8 cellular contexts compared by ENCODE assay signal in genomic region chr4:8241895-8242696, GRCh38. TPM values are rescaled to one million over a fixed set of nuclear protein-coding genes. Genes with fewer than 3 reads are reported as not detected.
DNase-seq lines count a peak whose midpoint lies in the region; ATAC-seq, FAIRE-seq and TF ChIP-seq lines count a peak whose summit lies in the region.

No MANE protein-coding gene starts in this region.

- H4K20me1 ChIP-seq in HepG2 (ENCODE audit: insufficient read depth, low read length): peaks cover 9% of the 10 kb centered on the region; the same call in 1 of the 2 replicates

- peak; percentile 76 for ATAC-seq in HG02759 (IDR thresholded peaks at IDR 0.05; ENCODE audit: unreplicated experiment)
- peak; percentile 93 for ATAC-seq in activated CD4-positive, alpha-beta T cell treated with anti-CD3 and anti-CD28 coated beads for 36 hours
- ATAC-seq in HepG2: peak; percentile 72
- no peak for ATAC-seq in HG03457 (IDR thresholded peaks at IDR 0.05; ENCODE audit: unreplicated experiment)

- H3K27me3 Mint-ChIP-seq in activated CD4-positive, alpha-beta T cell treated with anti-CD3 and anti-CD28 coated beads for 36 hours: no peaks in the 10 kb centered on the region

- BruUV-seq in HepG2 (replicated peaks; lab: Mats Ljungman, UMichigan): no TSS peak

- H3K9ac ChIP-seq in HepG2 (ENCODE audit: insufficient read depth, low read depth, low read length): no peak overlapping the region

- H3K4me1 Mint-ChIP-seq in activated CD4-positive, alpha-beta T cell treated with anti-CD3 and anti-CD28 coated beads for 36 hours: peaks cover 3% of the 10 kb centered on the region

- peak; percentile 91 for TF ChIP-seq RAD21 in HepG2 (CRISPR knock-in tag; IDR thresholded peaks at IDR 0.05)

- no peaks in the 10 kb centered on the region for H3K9me3 ChIP-seq in HepG2 (ENCODE audit: low read length)

- no peak overlapping the region for H3K27ac ChIP-seq in HepG2 (ENCODE audit: extremely low read length, insufficient read depth, low read length)

- intact Hi-C loops in activated CD4-positive, alpha-beta T cell treated with anti-CD3 and anti-CD28 coated beads for 36 hours (cut with DNase I, micrococcal nuclease): loop anchor here (1.0 to 5.0 kb wide), 6 partner anchors 65 to 677 kb away; partner anchors contain the start of gene CPZ (in 1 of the 2)
- intact Hi-C loops in HepG2 (cut with micrococcal nuclease; ENCODE audit: unreplicated experiment): loop anchor here (1.0 to 5.0 kb wide), 2 partner anchors 50 to 161 kb away; no protein-coding TSS in a partner anchor

- in situ Hi-C loops in HepG2 (cut with HindIII; ENCODE audit: extremely low pct_ligation_motif_present, low pct_unique_long_range_greater_than_20kb): loop anchor here (5.0 kb wide), 1 partner anchor 160 kb away; no protein-coding TSS in a partner anchor

- peak; percentile 18 for FAIRE-seq in HepG2 (lab: Jason Lieb, UNC)

- H3K4me3 ChIP-seq in HepG2 (replicated peaks in 1 of 3; ENCODE audit: insufficient read depth in 1 of 3, low read depth in 2 of 3, low read length in 3 of 3): no peak overlapping the region

- H3K27ac Mint-ChIP-seq in activated CD4-positive, alpha-beta T cell treated with anti-CD3 and anti-CD28 coated beads for 36 hours: no peak overlapping the region

- TF ChIP-seq CTCF in GM12874 (IDR thresholded peaks at IDR 0.05; ENCODE audit: insufficient read depth, low read depth, low read length): peak; percentile 95
- TF ChIP-seq CTCF in HepG2 (CRISPR knock-in tag; IDR thresholded peaks at IDR 0.05): peak; percentile 93

- H3K4me1 ChIP-seq in HepG2 (ENCODE audit: insufficient read depth, low read length): peaks cover 49% of the 10 kb centered on the region

- CTCF ChIA-PET in activated CD4-positive, alpha-beta T cell treated with anti-CD3 and anti-CD28 coated beads for 36 hours (lab: Charles Lee): interaction anchor here (0.6 to 2.1 kb wide), 15 partner anchors 10 to 317 kb away, joined by 3 to 16 read pairs (median 4); partner anchors contain the start of gene HTRA3
- CTCF ChIA-PET in HepG2 (lab: Yijun Ruan, JAX; ENCODE audit: low intra/inter-chr PET ratio, low total read pairs): interaction anchor here (0.8 to 3.7 kb wide), 3 partner anchors 66 to 168 kb away, joined by 4 to 29 read pairs (median 8); no protein-coding TSS in a partner anchor

- H3K9me3 Mint-ChIP-seq in activated CD4-positive, alpha-beta T cell treated with anti-CD3 and anti-CD28 coated beads for 36 hours (ENCODE audit: low read depth): no peaks in the 10 kb centered on the region

- no peak for TF ChIP-seq POLR2A in HepG2 (IDR thresholded peaks at IDR 0.05; ENCODE audit: insufficient read depth in 1 of 2, low read depth in 2 of 2, low read length in 2 of 2)

- no peaks in the 10 kb centered on the region for H3K79me2 ChIP-seq in HepG2 (ENCODE audit: insufficient read depth, low read length)

- peaks cover 4% of the 10 kb centered on the region for H3K36me3 Mint-ChIP-seq in activated CD4-positive, alpha-beta T cell treated with anti-CD3 and anti-CD28 coated beads for 36 hours (ENCODE audit: low read depth)

- H3K4me2 ChIP-seq in HepG2 (ENCODE audit: low read depth, low read length): no peak overlapping the region

- H3K4me3 Mint-ChIP-seq in activated CD4-positive, alpha-beta T cell treated with anti-CD3 and anti-CD28 coated beads for 36 hours: no peak overlapping the region

- no peak overlapping the region for H2AFZ ChIP-seq in HepG2 (ENCODE audit: low read length)

- WGBS in HepG2 (ENCODE audit: low lambda C conversion rate): 61% methylated on average over 10 of the region's 29 CpGs

- peaks cover 10 to 28% of the 10 kb centered on the region in 2 experiments for H3K36me3 ChIP-seq in HepG2 (replicated peaks in 1 of 2; ENCODE audit: control insufficient read depth in 1 of 2, insufficient read depth in 2 of 2, low read length in 2 of 2)

- peak; percentile 6 for DNase-seq in NCI-H2107 treated with DMSO at 0.1 percent for 48 hours (lab: John Stamatoyannopoulos, UW; ENCODE audit: unreplicated experiment)
- peak; percentile 90 for DNase-seq in activated CD4-positive, alpha-beta T cell treated with anti-CD3 and anti-CD28 coated beads for 36 hours
- DNase-seq in cerebellum (ENCODE audit: low spot score): peak; percentile 75
- DNase-seq in HepG2 (ENCODE audit: low spot score): peak; percentile 78
- peak; percentile 87 to 93 for DNase-seq in stimulated activated CD4-positive, alpha-beta T cell treated with anti-CD3 and anti-CD28 coated beads, Interleukin-2, amount 100 ng/mL, for 48 hours

- TF ChIP-seq EP300 in HepG2 (IDR thresholded peaks at IDR 0.05; ENCODE audit: low read depth in 2 of 2, low read length in 2 of 2) (no peak), HepG2 (CRISPR knock-in tag; IDR thresholded peaks at IDR 0.05; ENCODE audit: borderline replicate concordance) (no peak)

- POLR2A ChIA-PET in activated CD4-positive, alpha-beta T cell treated with anti-CD3 and anti-CD28 coated beads for 36 hours (lab: Charles Lee): no interaction called here
- POLR2A ChIA-PET in HepG2 (lab: Yijun Ruan, JAX): interaction anchor here (0.9 to 1.2 kb wide), 2 partner anchors 21 to 169 kb away, joined by 3 read pairs; no protein-coding TSS in a partner anchor

- H3K27me3 ChIP-seq in HepG2 (ENCODE audit: control insufficient read depth in 1 of 2, insufficient read depth in 2 of 2, low read length in 2 of 2): no peaks in the 10 kb centered on the region

TF ChIP-seq in HepG2, 621 proteins besides CTCF, POLR2A, EP300 and RAD21 (continues in another document):
- no peak for TF ChIP-seq TMF1 (CRISPR knock-in tag; IDR thresholded peaks at IDR 0.05; ENCODE audit: low read depth)
- TF ChIP-seq ZZZ3 (CRISPR knock-in tag; IDR thresholded peaks at IDR 0.05; ENCODE audit: borderline replicate concordance): no peak
- TF ChIP-seq KAT8 (CRISPR knock-in tag; IDR thresholded peaks at IDR 0.05): 0 out of 2 replicates have a peak, but pooled peaks have one; percentile 18

RNA-seq across cellular contexts. Expression of gene HTRA3, which starts 27.5 kb away (rescaled TPM):
- total RNA-seq in activated CD4-positive, alpha-beta T cell treated with anti-CD3 and anti-CD28 coated beads for 36 hours: not detected
- 2.4 TPM for total RNA-seq in cerebellum
- total RNA-seq in HepG2 (2016; rRNA removed; fragmentation: Illumina TruSeq; extraction: Trizol): not detected in 2 replicates
- total RNA-seq in HepG2 (2016; cell fraction: cytosol; rRNA removed; fragmentation: Illumina TruSeq; extraction: Trizol; ENCODE audit: low read depth): not detected in 2 replicates
- total RNA-seq in HepG2 (2016; cell fraction: insoluble cytoplasmic fraction; rRNA removed; fragmentation: Illumina TruSeq; extraction: Trizol): 0.04 TPM in 1 of 2 replicates, not detected in the other
- not detected in 2 replicates for total RNA-seq in HepG2 (2016; cell fraction: membrane; rRNA removed; fragmentation: Illumina TruSeq; extraction: Trizol)
- total RNA-seq in HepG2 (2016; cell fraction: nucleus; rRNA removed; fragmentation: Illumina TruSeq; extraction: Trizol): not detected in 2 replicates
- polyA plus RNA-seq in HepG2 (2011; rRNA removed): 0.16 and 0.17 TPM in 2 replicates
- polyA plus RNA-seq in HepG2 (2011; cell fraction: cytosol; rRNA removed): 0.12 and 0.31 TPM in 2 replicates
- 0.12 and 0.19 TPM in 2 replicates for polyA plus RNA-seq in HepG2 (2011; cell fraction: nucleus; rRNA removed)
- polyA plus RNA-seq in HepG2 (2012): not detected in 2 replicates
- polyA plus RNA-seq in HepG2 (2016; cell fraction: cytosol; fragmentation: Illumina TruSeq; extraction: Trizol; ENCODE audit: low read depth): 0.07 TPM in 1 of 2 replicates, not detected in the other
- polyA plus RNA-seq in HepG2 (2016; cell fraction: insoluble cytoplasmic fraction; fragmentation: Illumina TruSeq; extraction: Trizol; ENCODE audit: low read depth): not detected in 2 replicates
- polyA plus RNA-seq in HepG2 (2016; cell fraction: membrane; fragmentation: Illumina TruSeq; extraction: Trizol; ENCODE audit: low read depth): not detected in 2 replicates
- not detected in 2 replicates for polyA plus RNA-seq in HepG2 (2016; cell fraction: nucleus; fragmentation: Illumina TruSeq; extraction: Trizol; ENCODE audit: insufficient read depth, low read depth)
- 0.18 and 0.47 TPM in 2 replicates for polyA minus RNA-seq in HepG2 (2011; rRNA and poly(A)+ RNA removed; ENCODE audit: low replicate concordance)
- polyA minus RNA-seq in HepG2 (2011; cell fraction: cytosol; rRNA and poly(A)+ RNA removed): not detected in 2 replicates
- polyA minus RNA-seq in HepG2 (2011; cell fraction: nucleus; rRNA and poly(A)+ RNA removed): not detected in 2 replicates

RNA-seq across cellular contexts. Expression of gene SH3TC1, which starts 43.0 kb away (rescaled TPM):
- 10 to 100 TPM; 11.1 to 18.3 TPM for total RNA-seq in activated CD4-positive, alpha-beta T cell treated with anti-CD3 and anti-CD28 coated beads for 36 hours
- 5.6 TPM for total RNA-seq in cerebellum
- 10.1 and 14.9 TPM in 2 replicates for total RNA-seq in HepG2 (2016; rRNA removed; fragmentation: Illumina TruSeq; extraction: Trizol)
- total RNA-seq in HepG2 (2016; cell fraction: cytosol; rRNA removed; fragmentation: Illumina TruSeq; extraction: Trizol; ENCODE audit: low read depth): 1.8 and 3.0 TPM in 2 replicates
- total RNA-seq in HepG2 (2016; cell fraction: insoluble cytoplasmic fraction; rRNA removed; fragmentation: Illumina TruSeq; extraction: Trizol): 7.9 and 17.3 TPM in 2 replicates
- 5.6 and 6.2 TPM in 2 replicates for total RNA-seq in HepG2 (2016; cell fraction: membrane; rRNA removed; fragmentation: Illumina TruSeq; extraction: Trizol)
- total RNA-seq in HepG2 (2016; cell fraction: nucleus; rRNA removed; fragmentation: Illumina TruSeq; extraction: Trizol): 22.7 and 23.6 TPM in 2 replicates
- 21.8 and 27.0 TPM in 2 replicates for polyA plus RNA-seq in HepG2 (2011; rRNA removed)
- polyA plus RNA-seq in HepG2 (2011; cell fraction: cytosol; rRNA removed): 12.1 and 19.8 TPM in 2 replicates
- 113 and 146 TPM in 2 replicates for polyA plus RNA-seq in HepG2 (2011; cell fraction: nucleus; rRNA removed)
- polyA plus RNA-seq in HepG2 (2012): 12.2 and 22.6 TPM in 2 replicates
- 1.3 and 1.5 TPM in 2 replicates for polyA plus RNA-seq in HepG2 (2016; cell fraction: cytosol; fragmentation: Illumina TruSeq; extraction: Trizol; ENCODE audit: low read depth)
- polyA plus RNA-seq in HepG2 (2016; cell fraction: insoluble cytoplasmic fraction; fragmentation: Illumina TruSeq; extraction: Trizol; ENCODE audit: low read depth): 6.1 and 6.6 TPM in 2 replicates
- polyA plus RNA-seq in HepG2 (2016; cell fraction: membrane; fragmentation: Illumina TruSeq; extraction: Trizol; ENCODE audit: low read depth): 2.1 and 2.8 TPM in 2 replicates
- polyA plus RNA-seq in HepG2 (2016; cell fraction: nucleus; fragmentation: Illumina TruSeq; extraction: Trizol; ENCODE audit: insufficient read depth, low read depth): 26.5 and 29.7 TPM in 2 replicates
- 12.4 and 67.5 TPM in 2 replicates for polyA minus RNA-seq in HepG2 (2011; rRNA and poly(A)+ RNA removed; ENCODE audit: low replicate concordance)
- 18.2 and 19.5 TPM in 2 replicates for polyA minus RNA-seq in HepG2 (2011; cell fraction: cytosol; rRNA and poly(A)+ RNA removed)
- polyA minus RNA-seq in HepG2 (2011; cell fraction: nucleus; rRNA and poly(A)+ RNA removed): 76.5 and 77.0 TPM in 2 replicates

Comparison
In these comparisons a context has a peak if more than half of its experiments do, and no peak if none do; other contexts are left out.
1. DNase-seq: peak in every context shown above with its lines; median percentile 90 in activated CD4-positive, alpha-beta T cell treated with anti-CD3 and anti-CD28 coated beads for 36 hours; 90 in stimulated activated CD4-positive, alpha-beta T cell treated with anti-CD3 and anti-CD28 coated beads, Interleukin-2, amount 100 ng/mL, for 48 hours; 78 in HepG2; 75 in cerebellum; 6 in NCI-H2107 treated with DMSO at 0.1 percent for 48 hours.